ENCODE assay signal across 1 cellular context in the genomic region with DNA sequence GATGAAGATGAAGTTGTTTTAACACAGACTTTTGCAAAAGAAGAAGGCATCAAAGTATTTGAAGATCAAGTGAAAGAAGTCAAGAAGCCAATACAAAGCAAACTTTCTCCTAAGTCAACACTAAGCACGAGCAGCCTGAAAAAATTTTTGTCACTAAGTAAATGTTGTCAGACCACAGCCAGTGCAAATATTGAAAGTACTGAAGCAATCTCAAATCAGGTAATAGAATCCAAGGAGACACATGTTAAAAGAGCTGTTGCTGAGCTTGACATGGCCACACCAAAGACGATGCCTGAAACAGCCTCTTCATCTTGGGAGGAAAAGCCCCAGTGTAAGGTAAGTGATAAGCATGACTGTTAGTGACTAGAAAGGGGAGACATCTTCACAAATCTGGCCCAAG.
TF ChIP-seq lines count a peak whose summit lies in the region.

No MANE protein-coding gene starts in this region.

TF ChIP-seq in HepG2, 621 proteins besides CTCF, POLR2A, EP300 and RAD21 (continued from another document and continues in another):
- TF ChIP-seq KLF16 (CRISPR knock-in tag; IDR thresholded peaks at IDR 0.05) (peak in 1 of 2 experiments; percentile 74; a peak in 1 of 4 replicates), ZNF674 (CRISPR knock-in tag; IDR thresholded peaks at IDR 0.05; ENCODE audit: low read depth) (no peak), CBFB (CRISPR knock-in tag; IDR thresholded peaks at IDR 0.05) (peak; percentile 96), FLYWCH1 (CRISPR knock-in tag; IDR thresholded peaks at IDR 0.05) (no peak), AKAP8 (CRISPR knock-in tag; IDR thresholded peaks at IDR 0.05) (no peak), MAF1 (CRISPR knock-in tag; IDR thresholded peaks at IDR 0.05; ENCODE audit: borderline replicate concordance) (no peak), YY1 (IDR thresholded peaks at IDR 0.05; ENCODE audit: insufficient read depth, insufficient replicate concordance, low read depth, low read length) (no peak), YEATS2 (CRISPR knock-in tag; IDR thresholded peaks at IDR 0.05; ENCODE audit: borderline replicate concordance) (no peak), ZNF678 (CRISPR knock-in tag; IDR thresholded peaks at IDR 0.05) (no peak), ZNF670 (CRISPR knock-in tag; IDR thresholded peaks at IDR 0.05; ENCODE audit: borderline replicate concordance) (0 out of 2 replicates have a peak, but pooled peaks have one; percentile 46), TGIF2 (CRISPR knock-in tag; IDR thresholded peaks at IDR 0.05) (no peak), PRMT3 (CRISPR knock-in tag; IDR thresholded peaks at IDR 0.05; ENCODE audit: borderline replicate concordance, low read depth) (no peak), ZBTB1 (CRISPR knock-in tag; IDR thresholded peaks at IDR 0.05; ENCODE audit: borderline replicate concordance) (no peak), SUZ12 (IDR thresholded peaks at IDR 0.05; ENCODE audit: low read depth, low read length) (no peak), TSC22D2 (CRISPR knock-in tag; IDR thresholded peaks at IDR 0.05; ENCODE audit: borderline replicate concordance) (no peak), TCF7L2 (IDR thresholded peaks at IDR 0.05; ENCODE audit: low read depth, low read length) (no peak), ZNF713 (CRISPR knock-in tag; IDR thresholded peaks at IDR 0.05) (no peak), ZFP90 (CRISPR knock-in tag; IDR thresholded peaks at IDR 0.05; ENCODE audit: borderline replicate concordance) (no peak), KDM2A (CRISPR knock-in tag; IDR thresholded peaks at IDR 0.05; ENCODE audit: borderline replicate concordance, low read depth) (no peak), CREM (IDR thresholded peaks at IDR 0.05) (peak; percentile 63), CREM (CRISPR knock-in tag; IDR thresholded peaks at IDR 0.05) (no peak), ZIK1 (CRISPR knock-in tag; IDR thresholded peaks at IDR 0.05; ENCODE audit: borderline replicate concordance, low read depth) (no peak), FOSL1 (CRISPR knock-in tag; IDR thresholded peaks at IDR 0.05; ENCODE audit: borderline replicate concordance) (no peak), ZNF468 (CRISPR knock-in tag; IDR thresholded peaks at IDR 0.05) (no peak), ZNF160 (CRISPR knock-in tag; IDR thresholded peaks at IDR 0.05) (no peak; the same call in 1 of the 2 replicates), POLR2G (IDR thresholded peaks at IDR 0.05; ENCODE audit: low read depth, low read length) (no peak), SRSF4 (IDR thresholded peaks at IDR 0.05; ENCODE audit: low read depth, low read length, poor library complexity, severe bottlenecking) (no peak), SAFB2 (CRISPR knock-in tag; IDR thresholded peaks at IDR 0.05; ENCODE audit: borderline replicate concordance, low read depth) (no peak), ZNF567 (CRISPR knock-in tag; IDR thresholded peaks at IDR 0.05; ENCODE audit: borderline replicate concordance) (no peak), ZNF496 (CRISPR knock-in tag; IDR thresholded peaks at IDR 0.05; ENCODE audit: insufficient replicate concordance) (no peak), ZNF430 (CRISPR knock-in tag; IDR thresholded peaks at IDR 0.05) (no peak), ATAD3A (CRISPR knock-in tag; IDR thresholded peaks at IDR 0.05) (no peak), TBP (CRISPR knock-in tag; IDR thresholded peaks at IDR 0.05) (no peak), ZNF570 (CRISPR knock-in tag; IDR thresholded peaks at IDR 0.05; ENCODE audit: borderline replicate concordance) (no peak), ZNF75D (CRISPR knock-in tag; IDR thresholded peaks at IDR 0.05; ENCODE audit: borderline replicate concordance) (no peak), TBL1XR1 (IDR thresholded peaks at IDR 0.05; ENCODE audit: borderline replicate concordance, low read length, partially characterized antibody) (peak; percentile 83)
- TF ChIP-seq, protein P1, sequence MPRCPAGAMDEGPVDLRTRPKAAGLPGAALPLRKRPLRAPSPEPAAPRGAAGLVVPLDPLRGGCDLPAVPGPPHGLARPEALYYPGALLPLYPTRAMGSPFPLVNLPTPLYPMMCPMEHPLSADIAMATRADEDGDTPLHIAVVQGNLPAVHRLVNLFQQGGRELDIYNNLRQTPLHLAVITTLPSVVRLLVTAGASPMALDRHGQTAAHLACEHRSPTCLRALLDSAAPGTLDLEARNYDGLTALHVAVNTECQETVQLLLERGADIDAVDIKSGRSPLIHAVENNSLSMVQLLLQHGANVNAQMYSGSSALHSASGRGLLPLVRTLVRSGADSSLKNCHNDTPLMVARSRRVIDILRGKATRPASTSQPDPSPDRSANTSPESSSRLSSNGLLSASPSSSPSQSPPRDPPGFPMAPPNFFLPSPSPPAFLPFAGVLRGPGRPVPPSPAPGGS (CRISPR knock-in tag; IDR thresholded peaks at IDR 0.05), result no peak
- TF ChIP-seq, protein P2, sequence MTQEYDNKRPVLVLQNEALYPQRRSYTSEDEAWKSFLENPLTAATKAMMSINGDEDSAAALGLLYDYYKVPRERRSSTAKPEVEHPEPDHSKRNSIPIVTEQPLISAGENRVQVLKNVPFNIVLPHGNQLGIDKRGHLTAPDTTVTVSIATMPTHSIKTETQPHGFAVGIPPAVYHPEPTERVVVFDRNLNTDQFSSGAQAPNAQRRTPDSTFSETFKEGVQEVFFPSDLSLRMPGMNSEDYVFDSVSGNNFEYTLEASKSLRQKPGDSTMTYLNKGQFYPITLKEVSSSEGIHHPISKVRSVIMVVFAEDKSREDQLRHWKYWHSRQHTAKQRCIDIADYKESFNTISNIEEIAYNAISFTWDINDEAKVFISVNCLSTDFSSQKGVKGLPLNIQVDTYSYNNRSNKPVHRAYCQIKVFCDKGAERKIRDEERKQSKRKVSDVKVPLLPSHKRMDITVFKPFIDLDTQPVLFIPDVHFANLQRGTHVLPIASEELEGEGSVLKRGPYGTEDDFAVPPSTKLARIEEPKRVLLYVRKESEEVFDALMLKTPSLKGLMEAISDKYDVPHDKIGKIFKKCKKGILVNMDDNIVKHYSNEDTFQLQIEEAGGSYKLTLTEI (CRISPR knock-in tag; conservative IDR thresholded peaks at IDR 0.05), result no peak
- TF ChIP-seq, protein P3, sequence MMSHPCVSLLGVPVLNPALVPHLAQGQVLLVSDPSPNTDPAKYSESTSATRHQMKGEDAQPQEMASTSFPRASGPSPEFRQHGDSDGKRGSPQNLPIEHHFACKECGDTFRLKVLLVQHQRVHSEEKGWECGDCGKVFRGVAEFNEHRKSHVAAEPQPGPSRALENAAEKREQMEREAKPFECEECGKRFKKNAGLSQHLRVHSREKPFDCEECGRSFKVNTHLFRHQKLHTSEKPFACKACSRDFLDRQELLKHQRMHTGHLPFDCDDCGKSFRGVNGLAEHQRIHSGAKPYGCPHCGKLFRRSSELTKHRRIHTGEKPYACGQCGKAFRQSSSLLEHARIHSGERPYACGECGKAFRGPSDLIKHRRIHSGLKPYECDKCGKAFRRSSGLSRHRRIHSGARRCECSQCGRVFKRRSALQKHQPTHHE (CRISPR knock-in tag; IDR thresholded peaks at IDR 0.05; ENCODE audit: borderline replicate concordance), result no peak
- TF ChIP-seq, protein P4, sequence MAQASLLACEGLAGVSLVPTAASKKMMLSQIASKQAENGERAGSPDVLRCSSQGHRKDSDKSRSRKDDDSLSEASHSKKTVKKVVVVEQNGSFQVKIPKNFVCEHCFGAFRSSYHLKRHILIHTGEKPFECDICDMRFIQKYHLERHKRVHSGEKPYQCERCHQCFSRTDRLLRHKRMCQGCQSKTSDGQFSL (CRISPR knock-in tag; IDR thresholded peaks at IDR 0.05), result no peak
- TF ChIP-seq, protein P5, sequence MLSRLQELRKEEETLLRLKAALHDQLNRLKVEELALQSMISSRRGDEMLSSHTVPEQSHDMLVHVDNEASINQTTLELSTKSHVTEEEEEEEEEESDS (CRISPR knock-in tag; IDR thresholded peaks at IDR 0.05; ENCODE audit: borderline replicate concordance), result no peak
- TF ChIP-seq, protein P6, sequence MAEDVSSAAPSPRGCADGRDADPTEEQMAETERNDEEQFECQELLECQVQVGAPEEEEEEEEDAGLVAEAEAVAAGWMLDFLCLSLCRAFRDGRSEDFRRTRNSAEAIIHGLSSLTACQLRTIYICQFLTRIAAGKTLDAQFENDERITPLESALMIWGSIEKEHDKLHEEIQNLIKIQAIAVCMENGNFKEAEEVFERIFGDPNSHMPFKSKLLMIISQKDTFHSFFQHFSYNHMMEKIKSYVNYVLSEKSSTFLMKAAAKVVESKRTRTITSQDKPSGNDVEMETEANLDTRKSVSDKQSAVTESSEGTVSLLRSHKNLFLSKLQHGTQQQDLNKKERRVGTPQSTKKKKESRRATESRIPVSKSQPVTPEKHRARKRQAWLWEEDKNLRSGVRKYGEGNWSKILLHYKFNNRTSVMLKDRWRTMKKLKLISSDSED (CRISPR knock-in tag; IDR thresholded peaks at IDR 0.05), result no peak
- TF ChIP-seq, protein P7, sequence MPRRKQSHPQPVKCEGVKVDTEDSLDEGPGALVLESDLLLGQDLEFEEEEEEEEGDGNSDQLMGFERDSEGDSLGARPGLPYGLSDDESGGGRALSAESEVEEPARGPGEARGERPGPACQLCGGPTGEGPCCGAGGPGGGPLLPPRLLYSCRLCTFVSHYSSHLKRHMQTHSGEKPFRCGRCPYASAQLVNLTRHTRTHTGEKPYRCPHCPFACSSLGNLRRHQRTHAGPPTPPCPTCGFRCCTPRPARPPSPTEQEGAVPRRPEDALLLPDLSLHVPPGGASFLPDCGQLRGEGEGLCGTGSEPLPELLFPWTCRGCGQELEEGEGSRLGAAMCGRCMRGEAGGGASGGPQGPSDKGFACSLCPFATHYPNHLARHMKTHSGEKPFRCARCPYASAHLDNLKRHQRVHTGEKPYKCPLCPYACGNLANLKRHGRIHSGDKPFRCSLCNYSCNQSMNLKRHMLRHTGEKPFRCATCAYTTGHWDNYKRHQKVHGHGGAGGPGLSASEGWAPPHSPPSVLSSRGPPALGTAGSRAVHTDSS (CRISPR knock-in tag; conservative IDR thresholded peaks at IDR 0.05), result no peak
- TF ChIP-seq, protein P8, sequence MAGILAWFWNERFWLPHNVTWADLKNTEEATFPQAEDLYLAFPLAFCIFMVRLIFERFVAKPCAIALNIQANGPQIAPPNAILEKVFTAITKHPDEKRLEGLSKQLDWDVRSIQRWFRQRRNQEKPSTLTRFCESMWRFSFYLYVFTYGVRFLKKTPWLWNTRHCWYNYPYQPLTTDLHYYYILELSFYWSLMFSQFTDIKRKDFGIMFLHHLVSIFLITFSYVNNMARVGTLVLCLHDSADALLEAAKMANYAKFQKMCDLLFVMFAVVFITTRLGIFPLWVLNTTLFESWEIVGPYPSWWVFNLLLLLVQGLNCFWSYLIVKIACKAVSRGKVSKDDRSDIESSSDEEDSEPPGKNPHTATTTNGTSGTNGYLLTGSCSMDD (CRISPR knock-in tag; IDR thresholded peaks at IDR 0.05), result no peak
- TF ChIP-seq, protein P9, sequence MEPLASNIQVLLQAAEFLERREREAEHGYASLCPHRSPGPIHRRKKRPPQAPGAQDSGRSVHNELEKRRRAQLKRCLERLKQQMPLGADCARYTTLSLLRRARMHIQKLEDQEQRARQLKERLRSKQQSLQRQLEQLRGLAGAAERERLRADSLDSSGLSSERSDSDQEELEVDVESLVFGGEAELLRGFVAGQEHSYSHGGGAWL (CRISPR knock-in tag; IDR thresholded peaks at IDR 0.05), result no peak
- TF ChIP-seq, protein P10, sequence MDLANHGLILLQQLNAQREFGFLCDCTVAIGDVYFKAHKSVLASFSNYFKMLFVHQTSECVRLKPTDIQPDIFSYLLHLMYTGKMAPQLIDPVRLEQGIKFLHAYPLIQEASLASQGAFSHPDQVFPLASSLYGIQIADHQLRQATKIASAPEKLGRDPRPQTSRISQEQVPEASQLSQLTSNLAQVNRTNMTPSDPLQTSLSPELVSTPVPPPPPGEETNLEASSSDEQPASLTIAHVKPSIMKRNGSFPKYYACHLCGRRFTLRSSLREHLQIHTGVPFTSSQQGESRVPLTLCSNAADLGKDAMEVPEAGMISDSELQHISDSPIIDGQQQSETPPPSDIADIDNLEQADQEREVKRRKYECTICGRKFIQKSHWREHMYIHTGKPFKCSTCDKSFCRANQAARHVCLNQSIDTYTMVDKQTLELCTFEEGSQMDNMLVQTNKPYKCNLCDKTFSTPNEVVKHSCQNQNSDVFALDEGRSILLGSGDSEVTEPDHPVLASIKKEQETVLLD (CRISPR knock-in tag; IDR thresholded peaks at IDR 0.05; ENCODE audit: low read depth), result no peak
- TF ChIP-seq, protein P11, sequence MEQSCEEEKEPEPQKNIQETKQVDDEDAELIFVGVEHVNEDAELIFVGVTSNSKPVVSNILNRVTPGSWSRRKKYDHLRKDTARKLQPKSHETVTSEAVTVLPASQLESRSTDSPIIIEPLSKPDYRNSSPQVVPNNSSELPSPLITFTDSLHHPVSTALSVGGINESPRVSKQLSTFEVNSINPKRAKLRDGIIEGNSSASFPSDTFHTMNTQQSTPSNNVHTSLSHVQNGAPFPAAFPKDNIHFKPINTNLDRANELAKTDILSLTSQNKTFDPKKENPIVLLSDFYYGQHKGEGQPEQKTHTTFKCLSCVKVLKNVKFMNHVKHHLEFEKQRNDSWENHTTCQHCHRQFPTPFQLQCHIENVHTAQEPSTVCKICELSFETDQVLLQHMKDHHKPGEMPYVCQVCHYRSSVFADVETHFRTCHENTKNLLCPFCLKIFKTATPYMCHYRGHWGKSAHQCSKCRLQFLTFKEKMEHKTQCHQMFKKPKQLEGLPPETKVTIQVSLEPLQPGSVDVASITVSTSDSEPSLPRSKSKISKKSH (CRISPR knock-in tag; IDR thresholded peaks at IDR 0.05; ENCODE audit: borderline replicate concordance), result no peak
- TF ChIP-seq, protein P12, sequence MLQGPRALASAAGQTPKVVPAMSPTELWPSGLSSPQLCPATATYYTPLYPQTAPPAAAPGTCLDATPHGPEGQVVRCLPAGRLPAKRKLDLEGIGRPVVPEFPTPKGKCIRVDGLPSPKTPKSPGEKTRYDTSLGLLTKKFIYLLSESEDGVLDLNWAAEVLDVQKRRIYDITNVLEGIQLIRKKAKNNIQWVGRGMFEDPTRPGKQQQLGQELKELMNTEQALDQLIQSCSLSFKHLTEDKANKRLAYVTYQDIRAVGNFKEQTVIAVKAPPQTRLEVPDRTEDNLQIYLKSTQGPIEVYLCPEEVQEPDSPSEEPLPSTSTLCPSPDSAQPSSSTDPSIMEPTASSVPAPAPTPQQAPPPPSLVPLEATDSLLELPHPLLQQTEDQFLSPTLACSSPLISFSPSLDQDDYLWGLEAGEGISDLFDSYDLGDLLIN (CRISPR knock-in tag; IDR thresholded peaks at IDR 0.05; ENCODE audit: borderline replicate concordance), result no peak
- TF ChIP-seq, protein P13, sequence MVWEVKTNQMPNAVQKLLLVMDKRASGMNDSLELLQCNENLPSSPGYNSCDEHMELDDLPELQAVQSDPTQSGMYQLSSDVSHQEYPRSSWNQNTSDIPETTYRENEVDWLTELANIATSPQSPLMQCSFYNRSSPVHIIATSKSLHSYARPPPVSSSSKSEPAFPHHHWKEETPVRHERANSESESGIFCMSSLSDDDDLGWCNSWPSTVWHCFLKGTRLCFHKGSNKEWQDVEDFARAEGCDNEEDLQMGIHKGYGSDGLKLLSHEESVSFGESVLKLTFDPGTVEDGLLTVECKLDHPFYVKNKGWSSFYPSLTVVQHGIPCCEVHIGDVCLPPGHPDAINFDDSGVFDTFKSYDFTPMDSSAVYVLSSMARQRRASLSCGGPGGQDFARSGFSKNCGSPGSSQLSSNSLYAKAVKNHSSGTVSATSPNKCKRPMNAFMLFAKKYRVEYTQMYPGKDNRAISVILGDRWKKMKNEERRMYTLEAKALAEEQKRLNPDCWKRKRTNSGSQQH (CRISPR knock-in tag; IDR thresholded peaks at IDR 0.05; ENCODE audit: low read depth), result no peak
- TF ChIP-seq, protein P14, sequence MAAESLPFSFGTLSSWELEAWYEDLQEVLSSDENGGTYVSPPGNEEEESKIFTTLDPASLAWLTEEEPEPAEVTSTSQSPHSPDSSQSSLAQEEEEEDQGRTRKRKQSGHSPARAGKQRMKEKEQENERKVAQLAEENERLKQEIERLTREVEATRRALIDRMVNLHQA (CRISPR knock-in tag; IDR thresholded peaks at IDR 0.05), result no peak
